In the genomic region with DNA sequence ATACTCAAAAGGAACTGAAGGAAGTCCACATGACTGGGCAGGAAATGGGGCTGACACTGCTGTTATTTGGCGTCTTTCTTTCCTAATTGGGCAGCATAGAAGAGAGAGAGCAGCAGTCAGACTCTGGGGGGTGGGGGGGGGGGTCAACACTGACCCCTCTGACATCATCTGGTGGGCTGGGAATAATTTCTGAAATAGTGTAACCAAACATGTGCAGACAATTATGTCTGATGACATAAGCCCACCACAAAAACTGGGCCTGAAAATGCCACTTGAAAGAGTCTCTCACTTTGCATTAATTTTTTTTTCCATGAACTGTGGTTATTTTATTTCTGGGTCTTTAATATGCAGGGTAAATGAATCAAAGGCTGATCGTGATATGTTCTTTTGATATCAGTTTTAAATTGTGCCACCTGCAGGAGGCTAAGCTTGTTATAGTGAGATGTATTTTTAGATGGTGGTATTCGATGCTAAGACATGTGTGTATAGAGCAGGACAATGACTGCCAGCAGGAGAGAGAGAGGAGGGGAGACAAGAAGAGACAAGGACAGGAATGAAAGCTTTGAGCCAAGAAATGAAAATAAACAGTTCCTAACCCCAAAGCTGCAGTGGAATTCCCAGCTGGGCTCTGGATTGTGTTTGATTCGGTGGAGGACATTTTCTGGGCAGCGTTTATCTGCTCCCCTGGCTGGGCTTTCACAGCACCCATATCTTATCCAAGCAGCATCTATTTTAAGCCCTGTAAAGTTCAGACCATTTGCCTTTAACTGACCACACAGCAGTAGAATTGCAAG, we compare ENCODE assay signal across 17 cellular contexts.
DNase-seq lines count a peak whose midpoint lies in the region; ATAC-seq and TF ChIP-seq lines count a peak whose summit lies in the region.
"Had no signal": no experiment of that assay in that cellular context is flagged by ENCODE, and none has a peak within 500 bp of the region (broad histone marks: within the 10 kb centered on the region; RNA-seq: fewer than 3 reads in every experiment).

No MANE protein-coding gene starts in this region.

- H3K27ac ChIP-seq in coronary artery (peak overlapping the region in 1 of 2 donors; percentile 18), left lung (peak overlapping the region in 1 of 2 donors; percentile 30), stomach smooth muscle (ENCODE audit: low read length) (peak overlapping the region; percentile 19)

- H3K9me3 Mint-ChIP-seq in glutamatergic neuron (ENCODE audit: unreplicated experiment), result no peaks in the 10 kb centered on the region

- no peak overlapping the region for H3K27ac Mint-ChIP-seq in glutamatergic neuron (ENCODE audit: unreplicated experiment)
- H3K27ac Mint-ChIP-seq: activated CD8-positive, alpha-beta memory T cell treated with anti-CD3 and anti-CD28 coated beads, Interleukin-2, amount 10 ng/mL, durations not matched to agents 7 days and 5 days; activated naive CD8-positive, alpha-beta T cell had no signal

- H3K27me3 ChIP-seq in left lung (no peaks in the 10 kb centered on the region), stomach smooth muscle (ENCODE audit: control insufficient read depth in 1 of 2, insufficient read depth in 2 of 2, low read length in 2 of 2) (no peaks in the 10 kb centered on the region)
- H3K27me3 ChIP-seq: ovary had no signal

- DNase-seq in HFF-Myc (ENCODE audit: extremely low read depth, low read depth), result peak; percentile 32
- no peak for DNase-seq in coronary artery (ENCODE audit: low spot score)
- no peak for DNase-seq in left lung
- DNase-seq in iPS-NIHi7 (ENCODE audit: extremely low spot score), result no peak
- no peak for DNase-seq in glutamatergic neuron
- DNase-seq in NCI-H2029 treated with DMSO at 0.1 percent for 48 hours (lab: John Stamatoyannopoulos, UW), result no peak
- DNase-seq in ureter (ENCODE audit: low spot score), result no peak
- DNase-seq: activated CD8-positive, alpha-beta memory T cell treated with anti-CD3 and anti-CD28 coated beads, Interleukin-2, amount 10 ng/mL, durations not matched to agents 7 days and 5 days; COR-L47; MM.1S; NCI-H345; stimulated activated CD4-positive, alpha-beta T cell treated with anti-CD3 and anti-CD28 coated beads, Interleukin-2, amount 100 ng/mL, for 24 hours; stimulated activated naive CD4-positive, alpha-beta T cell treated with Interleukin-2 at 50 U/mL for 16 hours; T1000 had no signal

- intact Hi-C loops in left lung (cut with DNase I), result no loop called here

- no peaks in the 10 kb centered on the region for H3K36me3 Mint-ChIP-seq in glutamatergic neuron (ENCODE audit: unreplicated experiment)
- H3K36me3 Mint-ChIP-seq: activated CD8-positive, alpha-beta memory T cell treated with anti-CD3 and anti-CD28 coated beads, Interleukin-2, amount 10 ng/mL, durations not matched to agents 7 days and 5 days; activated naive CD8-positive, alpha-beta T cell had no signal

- H3K9ac ChIP-seq in stomach smooth muscle (ENCODE audit: low read length in 2 of 2), result no peak overlapping the region

- no peaks in the 10 kb centered on the region for H3K4me1 Mint-ChIP-seq in glutamatergic neuron (ENCODE audit: low read depth, unreplicated experiment)
- H3K4me1 Mint-ChIP-seq: activated CD8-positive, alpha-beta memory T cell treated with anti-CD3 and anti-CD28 coated beads, Interleukin-2, amount 10 ng/mL, durations not matched to agents 7 days and 5 days had no signal

- peaks cover 0 to 4% of the 10 kb centered on the region in 2 donors for H3K36me3 ChIP-seq in left lung
- H3K36me3 ChIP-seq in stomach smooth muscle (ENCODE audit: control insufficient read depth in 2 of 2, insufficient read depth in 2 of 2, low read length in 2 of 2), result peaks cover 20 to 21% of the 10 kb centered on the region in 2 donors
- H3K36me3 ChIP-seq: ovary had no signal

- TF ChIP-seq CTCF in HFF-Myc (IDR thresholded peaks at IDR 0.05; ENCODE audit: low read depth, low read length, missing control alignments), result no peak
- no peak for TF ChIP-seq CTCF in coronary artery (IDR thresholded peaks at IDR 0.05)
- no peak for TF ChIP-seq CTCF in left lung (IDR thresholded peaks at IDR 0.05)
- no peak for TF ChIP-seq CTCF in glutamatergic neuron (IDR thresholded peaks at IDR 0.05; ENCODE audit: partially characterized antibody, unreplicated experiment)

- H3K4me3 ChIP-seq in HFF-Myc (replicated peaks; ENCODE audit: low read depth, low read length), result no peak overlapping the region
- peak overlapping the region; percentile 21 for H3K4me3 ChIP-seq in coronary artery
- no peak overlapping the region for H3K4me3 ChIP-seq in left lung
- peak overlapping the region in 1 of 2 donors; percentile 22 for H3K4me3 ChIP-seq in stomach smooth muscle (ENCODE audit: low read length in 2 of 2)
- H3K4me3 ChIP-seq: ovary had no signal

- no peaks in the 10 kb centered on the region for H3K9me3 ChIP-seq in left lung
- no peaks in the 10 kb centered on the region for H3K9me3 ChIP-seq in stomach smooth muscle (ENCODE audit: control insufficient read depth in 2 of 2, low read length in 2 of 2)
- H3K9me3 ChIP-seq: ovary had no signal

- peaks cover 3% of the 10 kb centered on the region for H3K27me3 Mint-ChIP-seq in glutamatergic neuron (ENCODE audit: unreplicated experiment)
- H3K27me3 Mint-ChIP-seq: activated CD8-positive, alpha-beta memory T cell treated with anti-CD3 and anti-CD28 coated beads, Interleukin-2, amount 10 ng/mL, durations not matched to agents 7 days and 5 days; activated naive CD8-positive, alpha-beta T cell had no signal

- H3K4me3 Mint-ChIP-seq in glutamatergic neuron (ENCODE audit: unreplicated experiment), result no peak overlapping the region
- H3K4me3 Mint-ChIP-seq: activated CD8-positive, alpha-beta memory T cell treated with anti-CD3 and anti-CD28 coated beads, Interleukin-2, amount 10 ng/mL, durations not matched to agents 7 days and 5 days; activated naive CD8-positive, alpha-beta T cell had no signal

- H3K4me1 ChIP-seq in left lung (peaks cover 0 to 5% of the 10 kb centered on the region in 2 donors), stomach smooth muscle (ENCODE audit: control insufficient read depth, insufficient read depth, low read length) (peaks cover 18% of the 10 kb centered on the region)

- ATAC-seq in left lung, result peak; percentile 24
- ATAC-seq: activated CD8-positive, alpha-beta memory T cell treated with anti-CD3 and anti-CD28 coated beads, Interleukin-2, amount 10 ng/mL, durations not matched to agents 7 days and 5 days had no signal
